In the genomic region with DNA sequence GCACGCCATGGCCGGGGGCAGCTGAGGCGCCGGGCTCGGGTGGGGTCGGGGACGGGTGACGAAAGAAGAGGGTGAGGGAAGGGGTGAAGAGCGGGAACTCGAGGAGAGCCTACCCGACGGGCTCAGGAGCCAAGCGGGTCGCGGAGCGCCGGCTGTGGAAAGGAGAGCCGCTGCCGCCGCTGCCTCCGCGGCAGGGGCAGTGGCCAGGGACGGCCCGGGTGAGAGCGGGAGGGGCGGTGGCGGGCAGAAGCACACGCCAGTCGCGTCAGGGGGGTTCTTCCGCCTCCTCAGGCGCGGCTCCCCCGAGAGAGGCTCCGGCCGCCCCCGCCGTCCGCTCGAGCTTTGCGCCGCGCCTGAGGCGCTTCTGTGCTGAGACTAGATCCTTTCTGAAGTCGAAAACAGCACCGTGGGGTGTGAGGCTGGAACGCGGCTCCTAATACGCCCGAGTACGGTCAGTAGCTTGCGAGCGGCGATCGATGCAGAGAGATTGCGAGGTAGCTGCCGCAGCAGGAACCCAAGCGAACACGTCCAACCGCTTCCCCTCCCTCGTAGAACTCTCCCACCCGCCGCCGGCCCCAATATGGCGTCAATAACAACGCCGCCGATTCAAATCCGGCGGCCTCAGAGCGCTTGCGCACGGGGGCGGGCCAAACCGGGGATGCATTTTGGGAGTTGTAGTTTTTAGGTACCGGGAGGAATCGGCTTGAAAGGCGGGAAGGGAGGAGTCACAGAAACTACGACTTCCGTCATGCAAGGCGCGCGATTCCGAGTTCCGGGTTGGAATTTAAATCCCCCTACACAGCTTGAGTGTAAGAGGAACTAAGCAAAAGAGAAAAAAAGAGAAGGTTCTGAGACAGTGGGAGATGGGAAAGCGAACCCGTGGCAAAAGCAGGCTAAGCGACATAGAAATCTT, we compare ENCODE assay signal across 1 cellular context.
TF ChIP-seq lines count a peak whose summit lies in the region.

A gene (minus strand): TSS at position 558 of the 913 bp plus-strand sequence. CDS start 549 bp downstream, at position 9.

TF ChIP-seq in K562, 482 proteins besides CTCF, POLR2A, EP300 and RAD21 (continued from another document and continues in another):
- TF ChIP-seq, protein P1, sequence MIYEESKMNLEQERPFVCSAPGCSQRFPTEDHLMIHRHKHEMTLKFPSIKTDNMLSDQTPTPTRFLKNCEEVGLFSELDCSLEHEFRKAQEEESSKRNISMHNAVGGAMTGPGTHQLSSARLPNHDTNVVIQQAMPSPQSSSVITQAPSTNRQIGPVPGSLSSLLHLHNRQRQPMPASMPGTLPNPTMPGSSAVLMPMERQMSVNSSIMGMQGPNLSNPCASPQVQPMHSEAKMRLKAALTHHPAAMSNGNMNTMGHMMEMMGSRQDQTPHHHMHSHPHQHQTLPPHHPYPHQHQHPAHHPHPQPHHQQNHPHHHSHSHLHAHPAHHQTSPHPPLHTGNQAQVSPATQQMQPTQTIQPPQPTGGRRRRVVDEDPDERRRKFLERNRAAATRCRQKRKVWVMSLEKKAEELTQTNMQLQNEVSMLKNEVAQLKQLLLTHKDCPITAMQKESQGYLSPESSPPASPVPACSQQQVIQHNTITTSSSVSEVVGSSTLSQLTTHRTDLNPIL (CRISPR knock-in tag; IDR thresholded peaks at IDR 0.05) = no peak
- TF ChIP-seq RHOXF2B (CRISPR knock-in tag; conservative IDR thresholded peaks at IDR 0.05) = no peak
- TF ChIP-seq MYC (IDR thresholded peaks at IDR 0.05; ENCODE audit: low read depth, low read length) = peak; percentile 88
- peak; percentile 80; the same call in 1 of the 2 replicates for TF ChIP-seq MYC (CRISPR knock-in tag; IDR thresholded peaks at IDR 0.05; ENCODE audit: borderline replicate concordance, low read depth)
- TF ChIP-seq DMBX1 (CRISPR knock-in tag; IDR thresholded peaks at IDR 0.05; ENCODE audit: borderline replicate concordance) = no peak
- no peak for TF ChIP-seq ZNF217 (CRISPR knock-in tag; IDR thresholded peaks at IDR 0.05)
- TF ChIP-seq, protein P2, sequence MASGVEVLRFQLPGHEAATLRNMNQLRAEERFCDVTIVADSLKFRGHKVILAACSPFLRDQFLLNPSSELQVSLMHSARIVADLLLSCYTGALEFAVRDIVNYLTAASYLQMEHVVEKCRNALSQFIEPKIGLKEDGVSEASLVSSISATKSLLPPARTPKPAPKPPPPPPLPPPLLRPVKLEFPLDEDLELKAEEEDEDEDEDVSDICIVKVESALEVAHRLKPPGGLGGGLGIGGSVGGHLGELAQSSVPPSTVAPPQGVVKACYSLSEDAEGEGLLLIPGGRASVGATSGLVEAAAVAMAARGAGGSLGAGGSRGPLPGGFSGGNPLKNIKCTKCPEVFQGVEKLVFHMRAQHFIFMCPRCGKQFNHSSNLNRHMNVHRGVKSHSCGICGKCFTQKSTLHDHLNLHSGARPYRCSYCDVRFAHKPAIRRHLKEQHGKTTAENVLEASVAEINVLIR (CRISPR knock-in tag; IDR thresholded peaks at IDR 0.05) = no peak
- TF ChIP-seq ZSCAN32 (CRISPR knock-in tag; IDR thresholded peaks at IDR 0.05) = no peak
- TF ChIP-seq ZNF124 (CRISPR knock-in tag; IDR thresholded peaks at IDR 0.05) = no peak
- 0 out of 2 replicates have a peak, but pooled peaks have one; percentile 6 for TF ChIP-seq NCOR1 (IDR thresholded peaks at IDR 0.05)
- TF ChIP-seq SMARCA5 (IDR thresholded peaks at IDR 0.05) = no peak
- TF ChIP-seq ZNF23 (CRISPR knock-in tag; IDR thresholded peaks at IDR 0.05) = no peak
- peak; percentile 87 to 89 for TF ChIP-seq SIX5 (IDR thresholded peaks at IDR 0.05; ENCODE audit: borderline replicate concordance in 1 of 2, insufficient read depth in 1 of 2, low read depth in 1 of 2, low read length in 2 of 2)
- TF ChIP-seq, protein P3, sequence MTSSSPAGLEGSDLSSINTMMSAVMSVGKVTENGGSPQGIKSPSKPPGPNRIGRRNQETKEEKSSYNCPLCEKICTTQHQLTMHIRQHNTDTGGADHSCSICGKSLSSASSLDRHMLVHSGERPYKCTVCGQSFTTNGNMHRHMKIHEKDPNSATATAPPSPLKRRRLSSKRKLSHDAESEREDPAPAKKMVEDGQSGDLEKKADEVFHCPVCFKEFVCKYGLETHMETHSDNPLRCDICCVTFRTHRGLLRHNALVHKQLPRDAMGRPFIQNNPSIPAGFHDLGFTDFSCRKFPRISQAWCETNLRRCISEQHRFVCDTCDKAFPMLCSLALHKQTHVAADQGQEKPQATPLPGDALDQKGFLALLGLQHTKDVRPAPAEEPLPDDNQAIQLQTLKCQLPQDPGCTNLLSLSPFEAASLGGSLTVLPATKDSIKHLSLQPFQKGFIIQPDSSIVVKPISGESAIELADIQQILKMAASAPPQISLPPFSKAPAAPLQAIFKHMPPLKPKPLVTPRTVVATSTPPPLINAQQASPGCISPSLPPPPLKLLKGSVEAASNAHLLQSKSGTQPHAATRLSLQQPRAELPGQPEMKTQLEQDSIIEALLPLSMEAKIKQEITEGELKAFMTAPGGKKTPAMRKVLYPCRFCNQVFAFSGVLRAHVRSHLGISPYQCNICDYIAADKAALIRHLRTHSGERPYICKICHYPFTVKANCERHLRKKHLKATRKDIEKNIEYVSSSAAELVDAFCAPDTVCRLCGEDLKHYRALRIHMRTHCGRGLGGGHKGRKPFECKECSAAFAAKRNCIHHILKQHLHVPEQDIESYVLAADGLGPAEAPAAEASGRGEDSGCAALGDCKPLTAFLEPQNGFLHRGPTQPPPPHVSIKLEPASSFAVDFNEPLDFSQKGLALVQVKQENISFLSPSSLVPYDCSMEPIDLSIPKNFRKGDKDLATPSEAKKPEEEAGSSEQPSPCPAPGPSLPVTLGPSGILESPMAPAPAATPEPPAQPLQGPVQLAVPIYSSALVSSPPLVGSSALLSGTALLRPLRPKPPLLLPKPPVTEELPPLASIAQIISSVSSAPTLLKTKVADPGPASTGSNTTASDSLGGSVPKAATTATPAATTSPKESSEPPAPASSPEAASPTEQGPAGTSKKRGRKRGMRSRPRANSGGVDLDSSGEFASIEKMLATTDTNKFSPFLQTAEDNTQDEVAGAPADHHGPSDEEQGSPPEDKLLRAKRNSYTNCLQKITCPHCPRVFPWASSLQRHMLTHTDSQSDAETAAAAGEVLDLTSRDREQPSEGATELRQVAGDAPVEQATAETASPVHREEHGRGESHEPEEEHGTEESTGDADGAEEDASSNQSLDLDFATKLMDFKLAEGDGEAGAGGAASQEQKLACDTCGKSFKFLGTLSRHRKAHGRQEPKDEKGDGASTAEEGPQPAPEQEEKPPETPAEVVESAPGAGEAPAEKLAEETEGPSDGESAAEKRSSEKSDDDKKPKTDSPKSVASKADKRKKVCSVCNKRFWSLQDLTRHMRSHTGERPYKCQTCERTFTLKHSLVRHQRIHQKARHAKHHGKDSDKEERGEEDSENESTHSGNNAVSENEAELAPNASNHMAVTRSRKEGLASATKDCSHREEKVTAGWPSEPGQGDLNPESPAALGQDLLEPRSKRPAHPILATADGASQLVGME (CRISPR knock-in tag; IDR thresholded peaks at IDR 0.05) = no peak
- TF ChIP-seq, protein P4, sequence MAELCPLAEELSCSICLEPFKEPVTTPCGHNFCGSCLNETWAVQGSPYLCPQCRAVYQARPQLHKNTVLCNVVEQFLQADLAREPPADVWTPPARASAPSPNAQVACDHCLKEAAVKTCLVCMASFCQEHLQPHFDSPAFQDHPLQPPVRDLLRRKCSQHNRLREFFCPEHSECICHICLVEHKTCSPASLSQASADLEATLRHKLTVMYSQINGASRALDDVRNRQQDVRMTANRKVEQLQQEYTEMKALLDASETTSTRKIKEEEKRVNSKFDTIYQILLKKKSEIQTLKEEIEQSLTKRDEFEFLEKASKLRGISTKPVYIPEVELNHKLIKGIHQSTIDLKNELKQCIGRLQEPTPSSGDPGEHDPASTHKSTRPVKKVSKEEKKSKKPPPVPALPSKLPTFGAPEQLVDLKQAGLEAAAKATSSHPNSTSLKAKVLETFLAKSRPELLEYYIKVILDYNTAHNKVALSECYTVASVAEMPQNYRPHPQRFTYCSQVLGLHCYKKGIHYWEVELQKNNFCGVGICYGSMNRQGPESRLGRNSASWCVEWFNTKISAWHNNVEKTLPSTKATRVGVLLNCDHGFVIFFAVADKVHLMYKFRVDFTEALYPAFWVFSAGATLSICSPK (IDR thresholded peaks at IDR 0.05; ENCODE audit: borderline replicate concordance) = no peak
- no peak for TF ChIP-seq STAG1 (CRISPR knock-in tag; IDR thresholded peaks at IDR 0.05; ENCODE audit: borderline replicate concordance)
- TF ChIP-seq, protein P5, sequence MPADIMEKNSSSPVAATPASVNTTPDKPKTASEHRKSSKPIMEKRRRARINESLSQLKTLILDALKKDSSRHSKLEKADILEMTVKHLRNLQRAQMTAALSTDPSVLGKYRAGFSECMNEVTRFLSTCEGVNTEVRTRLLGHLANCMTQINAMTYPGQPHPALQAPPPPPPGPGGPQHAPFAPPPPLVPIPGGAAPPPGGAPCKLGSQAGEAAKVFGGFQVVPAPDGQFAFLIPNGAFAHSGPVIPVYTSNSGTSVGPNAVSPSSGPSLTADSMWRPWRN (IDR thresholded peaks at IDR 0.05; ENCODE audit: low read depth) = no peak
- TF ChIP-seq ZNF431 (CRISPR knock-in tag; IDR thresholded peaks at IDR 0.05) = peak; percentile 70; the same call in 1 of the 2 replicates
- TF ChIP-seq NCOA6 (IDR thresholded peaks at IDR 0.05) = peak; percentile 76
- no peak for TF ChIP-seq GTF2A2 (tag; IDR thresholded peaks at IDR 0.05)
- no peak for TF ChIP-seq ZNF695 (CRISPR knock-in tag; IDR thresholded peaks at IDR 0.05)
- TF ChIP-seq RCOR1 (IDR thresholded peaks at IDR 0.05; ENCODE audit: borderline replicate concordance in 1 of 2, low read depth in 2 of 2, low read length in 2 of 2) = 0 out of 4 replicates have a peak, but pooled peaks of 1 of the 2 experiments have one; percentile 6
- TF ChIP-seq, protein P6, sequence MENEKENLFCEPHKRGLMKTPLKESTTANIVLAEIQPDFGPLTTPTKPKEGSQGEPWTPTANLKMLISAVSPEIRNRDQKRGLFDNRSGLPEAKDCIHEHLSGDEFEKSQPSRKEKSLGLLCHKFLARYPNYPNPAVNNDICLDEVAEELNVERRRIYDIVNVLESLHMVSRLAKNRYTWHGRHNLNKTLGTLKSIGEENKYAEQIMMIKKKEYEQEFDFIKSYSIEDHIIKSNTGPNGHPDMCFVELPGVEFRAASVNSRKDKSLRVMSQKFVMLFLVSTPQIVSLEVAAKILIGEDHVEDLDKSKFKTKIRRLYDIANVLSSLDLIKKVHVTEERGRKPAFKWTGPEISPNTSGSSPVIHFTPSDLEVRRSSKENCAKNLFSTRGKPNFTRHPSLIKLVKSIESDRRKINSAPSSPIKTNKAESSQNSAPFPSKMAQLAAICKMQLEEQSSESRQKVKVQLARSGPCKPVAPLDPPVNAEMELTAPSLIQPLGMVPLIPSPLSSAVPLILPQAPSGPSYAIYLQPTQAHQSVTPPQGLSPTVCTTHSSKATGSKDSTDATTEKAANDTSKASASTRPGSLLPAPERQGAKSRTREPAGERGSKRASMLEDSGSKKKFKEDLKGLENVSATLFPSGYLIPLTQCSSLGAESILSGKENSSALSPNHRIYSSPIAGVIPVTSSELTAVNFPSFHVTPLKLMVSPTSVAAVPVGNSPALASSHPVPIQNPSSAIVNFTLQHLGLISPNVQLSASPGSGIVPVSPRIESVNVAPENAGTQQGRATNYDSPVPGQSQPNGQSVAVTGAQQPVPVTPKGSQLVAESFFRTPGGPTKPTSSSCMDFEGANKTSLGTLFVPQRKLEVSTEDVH (IDR thresholded peaks at IDR 0.05; ENCODE audit: low read depth, partially characterized antibody) = no peak
- no peak for TF ChIP-seq ZNF140 (CRISPR knock-in tag; IDR thresholded peaks at IDR 0.05)
- TF ChIP-seq GABPB1 (CRISPR knock-in tag; IDR thresholded peaks at IDR 0.05) = peak; percentile 80
- peak; percentile 99 for TF ChIP-seq RBBP5 (IDR thresholded peaks at IDR 0.05; ENCODE audit: borderline replicate concordance, insufficient read depth, low read length, poor library complexity, severe bottlenecking)
- no peak for TF ChIP-seq ZNF212 (CRISPR knock-in tag; IDR thresholded peaks at IDR 0.05)
- no peak for TF ChIP-seq ZBTB8A (IDR thresholded peaks at IDR 0.05; ENCODE audit: partially characterized antibody)
- no peak for TF ChIP-seq TCF7L2 (IDR thresholded peaks at IDR 0.05; ENCODE audit: low read depth, low read length)
- TF ChIP-seq PHF20 (IDR thresholded peaks at IDR 0.05; ENCODE audit: partially characterized antibody) = peak; percentile 65
- no peak for TF ChIP-seq RBM14 (IDR thresholded peaks at IDR 0.05; ENCODE audit: borderline replicate concordance, insufficient read depth, low read depth, low read length)
- no peak for TF ChIP-seq KLF16 (IDR thresholded peaks at IDR 0.05)
- TF ChIP-seq POLR2AphosphoS5 (IDR thresholded peaks at IDR 0.05; ENCODE audit: control insufficient read depth, insufficient read depth, low read depth, low read length) = peak; percentile 91
